ENCODE assay signal across 22 cellular contexts in the genomic region with DNA sequence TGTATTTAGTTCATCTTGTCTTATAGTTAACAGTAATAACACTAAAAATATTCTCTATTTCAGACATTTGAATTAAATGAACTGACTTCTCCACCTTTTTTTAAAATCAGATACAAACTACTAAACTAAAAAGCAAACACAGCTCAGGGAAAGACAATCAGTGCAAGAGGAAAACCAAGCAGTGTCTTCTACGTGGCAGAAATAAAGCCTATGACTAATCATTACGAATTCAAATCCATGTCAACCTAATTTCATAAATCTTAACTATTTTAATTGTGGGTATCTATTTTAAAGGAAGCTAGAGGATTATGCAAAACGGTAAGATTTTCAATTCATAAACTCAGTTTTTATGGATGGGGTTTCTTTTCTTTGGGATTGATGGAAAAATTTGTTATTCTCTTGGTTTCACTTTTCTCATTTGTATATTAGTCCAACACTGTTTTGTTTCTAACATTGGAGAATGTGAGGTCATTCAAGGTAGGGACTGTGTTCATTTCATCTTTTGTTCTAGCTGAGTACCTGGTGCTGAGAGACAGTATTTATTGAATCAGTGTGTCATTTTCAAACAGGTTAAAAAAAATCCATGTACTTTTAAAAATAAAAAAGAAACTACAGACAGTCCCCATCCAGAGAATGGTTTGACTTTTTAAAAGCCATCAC. TPM values are rescaled to one million over a fixed set of nuclear protein-coding genes. Genes with fewer than 3 reads are reported as not detected.
DNase-seq lines count a peak whose midpoint lies in the region; ATAC-seq, FAIRE-seq and TF ChIP-seq lines count a peak whose summit lies in the region.
"Had no signal": no experiment of that assay in that cellular context is flagged by ENCODE, and none has a peak within 500 bp of the region (broad histone marks: within the 10 kb centered on the region; RNA-seq: fewer than 3 reads in every experiment).

No MANE protein-coding gene starts in this region.

- BruUV-seq in Calu3 (replicated peaks; lab: Mats Ljungman, UMichigan), result no TSS peak

- H3K9me3 Mint-ChIP-seq in Calu3 (ENCODE audit: low read depth, unreplicated experiment) (no peaks in the 10 kb centered on the region), astrocyte (ENCODE audit: unreplicated experiment) (no peaks in the 10 kb centered on the region)
- no peaks in the 10 kb centered on the region for H3K9me3 Mint-ChIP-seq in activated T-cell treated with anti-CD3 and anti-CD28 coated beads, Interleukin-2, amount 50 U/mL, for 4 hours
- H3K9me3 Mint-ChIP-seq: activated CD4-positive, alpha-beta T cell treated with anti-CD3 and anti-CD28 coated beads, Interleukin-2, amount 10 ng/mL, durations not matched to agents 24 days and 14 days had no signal

- H3K9ac ChIP-seq in astrocyte (ENCODE audit: low read length), result no peak overlapping the region
- H3K9ac ChIP-seq: KMS-11 had no signal

- H2AFZ ChIP-seq in astrocyte (ENCODE audit: low read depth, low read length), result no peak overlapping the region

- H3K27ac ChIP-seq in astrocyte (ENCODE audit: low read depth, low read length), result no peak overlapping the region
- H3K27ac ChIP-seq: KMS-11 had no signal

- no peaks in the 10 kb centered on the region for H3K79me2 ChIP-seq in astrocyte (ENCODE audit: insufficient read depth, low read length)

- H3K4me3 Mint-ChIP-seq in Calu3 (ENCODE audit: low read depth, unreplicated experiment) (no peak overlapping the region), astrocyte (ENCODE audit: unreplicated experiment) (no peak overlapping the region)
- H3K4me3 Mint-ChIP-seq in activated T-cell treated with anti-CD3 and anti-CD28 coated beads, Interleukin-2, amount 50 U/mL, for 4 hours, result no peak overlapping the region
- H3K4me3 Mint-ChIP-seq: activated CD4-positive, alpha-beta T cell treated with anti-CD3 and anti-CD28 coated beads, Interleukin-2, amount 10 ng/mL, durations not matched to agents 24 days and 14 days had no signal

- ATAC-seq in activated T-cell treated with anti-CD3 and anti-CD28 coated beads, Interleukin-2, amount 50 U/mL, for 4 hours, result no peak
- ATAC-seq: left cardiac atrium, sciatic nerve had no signal

- intact Hi-C loops in Calu3 (cut with micrococcal nuclease; ENCODE audit: unreplicated experiment), result no loop called here

- H4K20me1 ChIP-seq in astrocyte (ENCODE audit: insufficient read depth, low read length), result no peaks in the 10 kb centered on the region

- no peaks in the 10 kb centered on the region for H3K9me3 ChIP-seq in astrocyte (ENCODE audit: insufficient read depth, low read depth, low read length)
- H3K9me3 ChIP-seq: BE2C had no signal

- peak overlapping the region; percentile 40 for H3K4me2 ChIP-seq in astrocyte (ENCODE audit: low read length)
- H3K4me2 ChIP-seq: KMS-11 had no signal

- FAIRE-seq in astrocyte (lab: Jason Lieb, UNC), result peak; percentile 37
- FAIRE-seq: GM19239 had no signal

- H3K36me3 Mint-ChIP-seq in Calu3 (ENCODE audit: insufficient read depth, unreplicated experiment) (no peaks in the 10 kb centered on the region), astrocyte (ENCODE audit: low read depth, unreplicated experiment) (no peaks in the 10 kb centered on the region)
- H3K36me3 Mint-ChIP-seq in activated T-cell treated with anti-CD3 and anti-CD28 coated beads, Interleukin-2, amount 50 U/mL, for 4 hours (ENCODE audit: insufficient read depth), result no peaks in the 10 kb centered on the region

- H3K4me1 Mint-ChIP-seq in Calu3 (ENCODE audit: low read depth, unreplicated experiment) (no peaks in the 10 kb centered on the region), astrocyte (ENCODE audit: low read depth, unreplicated experiment) (peaks cover 3% of the 10 kb centered on the region)
- no peaks in the 10 kb centered on the region for H3K4me1 Mint-ChIP-seq in activated T-cell treated with anti-CD3 and anti-CD28 coated beads, Interleukin-2, amount 50 U/mL, for 4 hours (ENCODE audit: low read depth)

- no peaks in the 10 kb centered on the region for H3K4me1 ChIP-seq in astrocyte (ENCODE audit: insufficient read depth, low read length)

- H3K36me3 ChIP-seq in astrocyte (ENCODE audit: insufficient read depth, low read length), result no peaks in the 10 kb centered on the region
- H3K36me3 ChIP-seq: BE2C had no signal

- no peak for DNase-seq in Calu3
- DNase-seq in LHCN-M2 (ENCODE audit: low read depth), result peak; percentile 42
- peak; percentile 15 for DNase-seq in astrocyte (ENCODE audit: low read depth)
- peak; percentile 24 to 35 for DNase-seq in lung microvascular endothelial cell (ENCODE audit: low read depth in 2 of 2)
- DNase-seq in stimulated activated CD4-positive, alpha-beta T cell treated with anti-CD3 and anti-CD28 coated beads, Interleukin-4, amount 100 ng/mL, for 24 hours, result no peak
- no peak for DNase-seq in NAMALWA (ENCODE audit: low spot score)
- no peak for DNase-seq in mesenteric fat pad (ENCODE audit: low spot score)
- DNase-seq in activated T-cell treated with anti-CD3 and anti-CD28 coated beads, Interleukin-2, amount 50 U/mL, for 4 hours, result no peak
- DNase-seq: activated CD4-positive, alpha-beta T cell treated with anti-CD3 and anti-CD28 coated beads, Interleukin-2, amount 10 ng/mL, durations not matched to agents 24 days and 14 days; activated naive CD4-positive, alpha-beta T cell treated with anti-CD3 and anti-CD28 coated beads, Interleukin-2, amount 50 U/mL, for 16 hours; activated T-cell treated with anti-CD3 and anti-CD28 coated beads for 4 hours; BE2C; left cardiac atrium; NCI-H1436 treated with DMSO at 0.1 percent for 48 hours; NCI-H226; NK-92 treated with Interleukin-12 subunit alpha and Interleukin-12 subunit beta, amount 100 ng/mL, for 24 hours; nucleus accumbens; substantia nigra; T-helper 9 cell had no signal

- H3K27ac Mint-ChIP-seq in Calu3 (ENCODE audit: unreplicated experiment), result peak overlapping the region; percentile 39
- H3K27ac Mint-ChIP-seq in astrocyte (ENCODE audit: unreplicated experiment), result no peak overlapping the region
- H3K27ac Mint-ChIP-seq: activated CD4-positive, alpha-beta T cell treated with anti-CD3 and anti-CD28 coated beads, Interleukin-2, amount 10 ng/mL, durations not matched to agents 24 days and 14 days had no signal

- TF ChIP-seq CTCF in Calu3 (IDR thresholded peaks at IDR 0.05; ENCODE audit: unreplicated experiment) (no peak), astrocyte (IDR thresholded peaks at IDR 0.05; ENCODE audit: insufficient read depth, low read depth, low read length) (no peak)

- CTCF ChIA-PET in Calu3 (lab: Charles Lee), result no interaction called here

- H3K4me3 ChIP-seq in astrocyte (ENCODE audit: insufficient read depth, low read depth, low read length), result no peak overlapping the region

- no peaks in the 10 kb centered on the region for H3K27me3 ChIP-seq in astrocyte (ENCODE audit: insufficient read depth, low read length)
- H3K27me3 ChIP-seq: BE2C had no signal

- no peaks in the 10 kb centered on the region for H3K27me3 Mint-ChIP-seq in Calu3 (ENCODE audit: unreplicated experiment)
- no peaks in the 10 kb centered on the region for H3K27me3 Mint-ChIP-seq in astrocyte (ENCODE audit: low read depth, unreplicated experiment)
- peaks cover 4% of the 10 kb centered on the region for H3K27me3 Mint-ChIP-seq in activated T-cell treated with anti-CD3 and anti-CD28 coated beads, Interleukin-2, amount 50 U/mL, for 4 hours (ENCODE audit: low read depth)

RNA-seq across cellular contexts. Expression of gene PALS1, which starts 12.8 kb away (rescaled TPM):
- total RNA-seq in Calu3 (2022) (35.0 and 40.4 TPM in 2 replicates), LHCN-M2 (2014; rRNA removed) (23.8 and 25.2 TPM in 2 replicates), astrocyte (33.8 and 46.0 TPM in 2 replicates), lung microvascular endothelial cell (19.8 and 23.6 TPM in 2 replicates), mesenteric fat pad (24.1 TPM)
- 23.1 TPM for polyA plus RNA-seq in LHCN-M2 (2012)
- 10 to 100 TPM; 10.6 to 14.5 (median 12.8) TPM for total RNA-seq in activated T-cell treated with anti-CD3 and anti-CD28 coated beads, Interleukin-2, amount 50 U/mL, for 4 hours

RNA-seq across cellular contexts. Expression of gene GARIN2, which starts 39.2 kb away (rescaled TPM):
- total RNA-seq in Calu3 (2022), result 0.20 and 0.78 TPM in 2 replicates
- not detected in 2 replicates for total RNA-seq in LHCN-M2 (2014; rRNA removed)
- polyA plus RNA-seq in LHCN-M2 (2012), result not detected
- not detected in 2 replicates for total RNA-seq in astrocyte
- total RNA-seq in lung microvascular endothelial cell, result not detected in 2 replicates
- total RNA-seq in mesenteric fat pad, result not detected
- total RNA-seq in activated T-cell treated with anti-CD3 and anti-CD28 coated beads, Interleukin-2, amount 50 U/mL, for 4 hours, result not detected
- total RNA-seq: left cardiac atrium, sciatic nerve had no signal

Comparison
In these comparisons a context has a peak if more than half of its experiments do, and no peak if none do; other contexts are left out.
1. DNase-seq: peak in LHCN-M2 (single experiment), astrocyte (single experiment) and lung microvascular endothelial cell (2 of 2); none in Calu3 (single experiment), stimulated activated CD4-positive, alpha-beta T cell treated with anti-CD3 and anti-CD28 coated beads, Interleukin-4, amount 100 ng/mL, for 24 hours (single experiment), NAMALWA (single experiment), mesenteric fat pad (single experiment) and activated T-cell treated with anti-CD3 and anti-CD28 coated beads, Interleukin-2, amount 50 U/mL, for 4 hours (single experiment).